ENCODE assay signal across 23 cellular contexts in the genomic region with DNA sequence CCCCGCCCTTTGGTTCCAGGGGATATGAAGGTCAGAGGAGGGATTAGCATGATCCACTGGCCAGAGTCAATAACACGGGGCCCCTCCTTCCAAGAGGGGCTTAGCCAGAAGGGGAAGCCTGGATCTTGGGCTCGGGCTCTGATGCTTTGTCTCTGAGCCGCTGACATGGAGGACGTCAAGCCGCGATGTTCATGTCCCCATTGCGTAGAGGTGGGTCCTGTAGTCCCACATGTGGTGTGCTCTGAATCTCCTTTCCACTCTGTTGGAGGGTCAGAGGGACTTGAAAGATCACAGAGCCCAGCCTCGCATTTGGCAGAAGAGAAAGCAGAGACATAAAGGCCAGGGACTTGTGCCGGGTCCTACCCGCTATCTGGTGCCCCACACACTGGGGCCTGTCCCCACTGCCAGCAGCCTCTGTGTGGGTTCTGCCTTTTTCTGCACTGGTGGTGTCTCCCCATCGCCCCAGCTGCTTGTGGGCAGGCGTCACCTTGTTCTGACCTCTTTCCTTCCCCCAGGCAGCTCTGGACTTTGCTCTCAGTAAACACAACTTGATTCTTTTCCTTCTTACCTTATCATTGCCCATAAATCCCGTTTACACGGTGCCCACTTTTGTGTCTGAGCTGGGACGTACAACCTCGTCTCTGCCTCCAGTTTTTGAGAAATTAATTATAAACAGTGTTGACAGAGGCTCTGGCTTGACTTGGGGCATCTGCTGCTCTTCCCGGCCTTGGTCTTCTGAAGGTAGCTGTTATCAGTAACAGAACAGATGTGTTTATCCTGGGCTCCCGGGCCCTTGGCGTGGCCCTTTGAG. TPM values are rescaled to one million over a fixed set of nuclear protein-coding genes. Genes with fewer than 3 reads are reported as not detected.
A peak's percentile ranks its signal among the peaks of the same experiment; 100 is the strongest.
DNase-seq lines count a peak whose midpoint lies in the region; ATAC-seq, FAIRE-seq and TF ChIP-seq lines count a peak whose summit lies in the region.
"Had no signal": no experiment of that assay in that cellular context is flagged by ENCODE, and none has a peak within 500 bp of the region (broad histone marks: within the 10 kb centered on the region; RNA-seq: fewer than 3 reads in every experiment).

No MANE protein-coding gene starts in this region.

- ATAC-seq in heart right ventricle (no peak), K562 (no peak), mucosa of descending colon (peak; percentile 81)
- no peak for ATAC-seq in activated naive CD8-positive, alpha-beta T cell treated with anti-CD3 and anti-CD28 coated beads, Interleukin-2, amount 50 U/mL, for 24 hours
- ATAC-seq: sciatic nerve; stimulated activated memory B cell treated with anti-CD40 and anti-IgM and Interleukin-4, amounts not matched to agents 10 μg/mL and 1 μg/mL and 100 μg/mL, for 72 hours; T-helper 17 cell had no signal

- TF ChIP-seq CTCF in cardiac muscle cell (IDR thresholded peaks at IDR 0.05; ENCODE audit: low read depth, low read length) (no peak), heart right ventricle (IDR thresholded peaks at IDR 0.05) (no peak), K562 (IDR thresholded peaks at IDR 0.05 in 2 of 3, conservative IDR thresholded peaks at IDR 0.05 in 1 of 3; ENCODE audit: insufficient read depth in 2 of 3, low read depth in 1 of 3, low read length in 3 of 3) (no peak), mucosa of descending colon (IDR thresholded peaks at IDR 0.05) (no peak), uterus (IDR thresholded peaks at IDR 0.05) (no peak)

- H3K4me2 ChIP-seq in K562 (ENCODE audit: insufficient read depth, low read length): no peak overlapping the region

- no peaks in the 10 kb centered on the region for H3K9me1 ChIP-seq in K562 (ENCODE audit: control insufficient read depth, insufficient read depth, low read length)

- H3K27me3 Mint-ChIP-seq in activated naive CD8-positive, alpha-beta T cell treated with anti-CD3 and anti-CD28 coated beads, Interleukin-2, amount 50 U/mL, for 24 hours: no peaks in the 10 kb centered on the region

- DNase-seq in cardiac muscle cell (ENCODE audit: low read depth in 1 of 2, low spot score in 1 of 2) (peak in 1 of 2 donors; percentile 39), heart right ventricle (no peak), K562 (ENCODE audit: extremely low read depth in 1 of 4, low spot score in 3 of 4) (peak in 3 of 4 experiments; percentile 8 to 17 (median 16)), mucosa of descending colon (peak in 2 of 3 donors; percentile 68 to 72), uterus (no peak), activated gamma-delta T cell treated with Interleukin-2 at 50 U/mL for 16 hours (no peak), DMS153 treated with DMSO at 0.1 percent for 48 hours (lab: John Stamatoyannopoulos, UW; ENCODE audit: unreplicated experiment) (no peak)
- no peak for DNase-seq in activated naive CD8-positive, alpha-beta T cell treated with anti-CD3 and anti-CD28 coated beads, Interleukin-2, amount 50 U/mL, for 24 hours
- DNase-seq: ACHN, aorta, cortex of kidney, GOT3, Karpas-422, left cardiac atrium, NCI-H510A, T-helper 17 cell had no signal

- TF ChIP-seq POLR2A in K562 (conservative IDR thresholded peaks at IDR 0.05) (no peak), uterus (IDR thresholded peaks at IDR 0.05) (no peak)

- no peak overlapping the region for H3K9ac ChIP-seq in K562 (ENCODE audit: insufficient read depth in 1 of 2, low read depth in 2 of 2, low read length in 2 of 2)

- no TSS peak for BruUV-seq in K562 (replicated peaks; lab: Mats Ljungman, UMichigan)

- H3K9me3 Mint-ChIP-seq in activated naive CD8-positive, alpha-beta T cell treated with anti-CD3 and anti-CD28 coated beads, Interleukin-2, amount 50 U/mL, for 24 hours: no peaks in the 10 kb centered on the region
- H3K9me3 Mint-ChIP-seq: activated T-helper 1 cell treated with anti-CD3 and anti-CD28 coated beads, Interleukin-12 subunit alpha, Interleukin-12 subunit beta, Interleukin-2, Interleukin-4 antibody, amounts not matched to agents 30 ng/mL and 10 ng/mL and 1 ng/mL, durations not matched to agents 14 hours and 24 hours and 36 hours; nephron; stimulated activated memory B cell treated with anti-CD40 and anti-IgM and Interleukin-4, amounts not matched to agents 10 μg/mL and 1 μg/mL and 100 μg/mL, for 72 hours had no signal

- H3K4me1 Mint-ChIP-seq in activated naive CD8-positive, alpha-beta T cell treated with anti-CD3 and anti-CD28 coated beads, Interleukin-2, amount 50 U/mL, for 24 hours: no peaks in the 10 kb centered on the region
- H3K4me1 Mint-ChIP-seq: stimulated activated memory B cell treated with anti-CD40 and anti-IgM and Interleukin-4, amounts not matched to agents 10 μg/mL and 1 μg/mL and 100 μg/mL, for 72 hours; T-helper 17 cell had no signal

- H3K79me2 ChIP-seq in K562 (ENCODE audit: control insufficient read depth, insufficient read depth, low read length): no peaks in the 10 kb centered on the region

- WGBS in heart right ventricle, 2 donors: 72 to 78% methylated on average over 20 of the region's 20 CpGs
- 4% methylated on average over 15 of the region's 20 CpGs for WGBS in K562 (ENCODE audit: insufficient coverage, low coverage, missing lambda C conversion rate)

- POLR2A ChIA-PET in K562 (lab: Yijun Ruan, JAX): no interaction called here

- H3K36me3 ChIP-seq in cardiac muscle cell (peaks cover 5% of the 10 kb centered on the region), heart right ventricle (peaks cover 0 to 32% (median 0%) of the 10 kb centered on the region in 9 donors), K562 (ENCODE audit: control insufficient read depth, insufficient read depth, low read length) (no peaks in the 10 kb centered on the region), mucosa of descending colon (ENCODE audit: low read depth) (no peaks in the 10 kb centered on the region), uterus (no peaks in the 10 kb centered on the region)
- H3K36me3 ChIP-seq: vagina had no signal

- no peaks in the 10 kb centered on the region for H4K20me1 ChIP-seq in K562 (replicated peaks; ENCODE audit: control insufficient read depth, insufficient read depth, low read length)

- CTCF ChIA-PET in K562 (lab: Yijun Ruan, JAX; ENCODE audit: low intra/inter-chr PET ratio): no interaction called here

- in situ Hi-C loops in K562 (cut with MboI): no loop called here

- H3K27ac Mint-ChIP-seq in activated naive CD8-positive, alpha-beta T cell treated with anti-CD3 and anti-CD28 coated beads, Interleukin-2, amount 50 U/mL, for 24 hours: no peak overlapping the region
- H3K27ac Mint-ChIP-seq: activated T-helper 1 cell treated with anti-CD3 and anti-CD28 coated beads, Interleukin-12 subunit alpha, Interleukin-12 subunit beta, Interleukin-2, Interleukin-4 antibody, amounts not matched to agents 30 ng/mL and 10 ng/mL and 1 ng/mL, durations not matched to agents 14 hours and 24 hours and 36 hours; stimulated activated memory B cell treated with anti-CD40 and anti-IgM and Interleukin-4, amounts not matched to agents 10 μg/mL and 1 μg/mL and 100 μg/mL, for 72 hours; T-helper 17 cell had no signal

- intact Hi-C loops in heart right ventricle (cut with DNase I) (loop anchor here in 3 of 10 donors (10.0 kb wide), 1 partner anchor 104 kb away; no protein-coding TSS in a partner anchor), K562 (cut with micrococcal nuclease) (no loop called here), mucosa of descending colon (cut with DNase I, micrococcal nuclease) (no loop called here), uterus (cut with DNase I; ENCODE audit: low total_unique reads) (no loop called here)

- H3K4me3 ChIP-seq in cardiac muscle cell (no peak overlapping the region), heart right ventricle (no peak overlapping the region), K562 (no peak overlapping the region), mucosa of descending colon (no peak overlapping the region), uterus (no peak overlapping the region)
- H3K4me3 ChIP-seq: esophagus muscularis mucosa, vagina had no signal

- no peak overlapping the region for H3K4me3 Mint-ChIP-seq in activated naive CD8-positive, alpha-beta T cell treated with anti-CD3 and anti-CD28 coated beads, Interleukin-2, amount 50 U/mL, for 24 hours
- H3K4me3 Mint-ChIP-seq: activated T-helper 1 cell treated with anti-CD3 and anti-CD28 coated beads, Interleukin-12 subunit alpha, Interleukin-12 subunit beta, Interleukin-2, Interleukin-4 antibody, amounts not matched to agents 30 ng/mL and 10 ng/mL and 1 ng/mL, durations not matched to agents 14 hours and 24 hours and 36 hours; nephron; stimulated activated memory B cell treated with anti-CD40 and anti-IgM and Interleukin-4, amounts not matched to agents 10 μg/mL and 1 μg/mL and 100 μg/mL, for 72 hours; T-helper 17 cell had no signal

- no peak for TF ChIP-seq EP300 in K562 (IDR thresholded peaks at IDR 0.05; ENCODE audit: low read length)

- H3K27me3 ChIP-seq in cardiac muscle cell: no peaks in the 10 kb centered on the region
- H3K27me3 ChIP-seq in heart right ventricle: no peaks in the 10 kb centered on the region
- peaks cover 2 to 53% of the 10 kb centered on the region in 2 experiments; a peak in 4 of 5 replicates for H3K27me3 ChIP-seq in K562 (ENCODE audit: control insufficient read depth in 2 of 2, insufficient read depth in 2 of 2, low read length in 2 of 2)
- H3K27me3 ChIP-seq in uterus: no peaks in the 10 kb centered on the region
- H3K27me3 ChIP-seq: esophagus muscularis mucosa, vagina had no signal

- H3K36me3 Mint-ChIP-seq in activated naive CD8-positive, alpha-beta T cell treated with anti-CD3 and anti-CD28 coated beads, Interleukin-2, amount 50 U/mL, for 24 hours (ENCODE audit: low read depth): no peaks in the 10 kb centered on the region
- H3K36me3 Mint-ChIP-seq: stimulated activated memory B cell treated with anti-CD40 and anti-IgM and Interleukin-4, amounts not matched to agents 10 μg/mL and 1 μg/mL and 100 μg/mL, for 72 hours had no signal

- no peak overlapping the region for H2AFZ ChIP-seq in K562 (ENCODE audit: low read depth, low read length)

- peak overlapping the region; percentile 100 for H3K27ac ChIP-seq in cardiac muscle cell
- H3K27ac ChIP-seq in heart right ventricle: no peak overlapping the region
- no peak overlapping the region for H3K27ac ChIP-seq in K562 (ENCODE audit: extremely low read depth, low read depth, low read length)
- H3K27ac ChIP-seq in uterus: peak overlapping the region; percentile 67 to 70
- H3K27ac ChIP-seq: vagina had no signal

- H3K4me1 ChIP-seq in cardiac muscle cell (ENCODE audit: low read depth) (peaks cover 79% of the 10 kb centered on the region), heart right ventricle (peaks cover 5 to 44% (median 21%) of the 10 kb centered on the region in 9 donors), K562 (replicated peaks in 1 of 2; ENCODE audit: control insufficient read depth in 2 of 2, insufficient read depth in 2 of 2, low read length in 2 of 2) (peaks cover 0 to 3% of the 10 kb centered on the region in 2 experiments; a peak in 2 of 5 replicates), mucosa of descending colon (ENCODE audit: low read depth) (peaks cover 36% of the 10 kb centered on the region), uterus (peaks cover 0 to 5% of the 10 kb centered on the region in 2 donors)

- H3K9me3 ChIP-seq in cardiac muscle cell (ENCODE audit: low read depth): no peaks in the 10 kb centered on the region
- no peaks in the 10 kb centered on the region for H3K9me3 ChIP-seq in heart right ventricle
- no peaks in the 10 kb centered on the region for H3K9me3 ChIP-seq in K562 (replicated peaks; ENCODE audit: control insufficient read depth, insufficient read depth, low read depth, low read length)
- no peaks in the 10 kb centered on the region for H3K9me3 ChIP-seq in mucosa of descending colon
- no peaks in the 10 kb centered on the region for H3K9me3 ChIP-seq in uterus
- H3K9me3 ChIP-seq: esophagus muscularis mucosa, vagina had no signal

- no peak for FAIRE-seq in K562 (lab: Jason Lieb, UNC)
- FAIRE-seq: RCC 7860 had no signal

- no peak for TF ChIP-seq RAD21 in K562 (CRISPR knock-in tag; conservative IDR thresholded peaks at IDR 0.05 in 1 of 2, IDR thresholded peaks at IDR 0.05 in 1 of 2)

RNA-seq across cellular contexts. Expression of a gene that starts 48.8 kb away (rescaled TPM):
- 55.0 and 71.3 TPM in 2 replicates for total RNA-seq in cardiac muscle cell
- polyA plus RNA-seq in cardiac muscle cell: 35.8 and 48.5 TPM in 2 replicates
- 10 to 100 TPM in 6 of 10 donors, 1 to 10 TPM in 4; 6.3 to 14.2 (median 10.8) TPM for total RNA-seq in heart right ventricle
- 10 to 100 TPM in 1 of 2 donors, 1 to 10 TPM in 1; 8.7 to 15.3 TPM for polyA plus RNA-seq in heart right ventricle
- total RNA-seq in K562 (2011; cell fraction: chromatin; rRNA removed; ENCODE audit: low replicate concordance): 0.39 and 0.65 TPM in 2 replicates
- 0.13 and 0.17 TPM in 2 replicates for total RNA-seq in K562 (2011; cell fraction: nucleolus; rRNA removed)
- 0.15 and 0.37 TPM in 2 replicates for total RNA-seq in K562 (2011; cell fraction: nucleoplasm; rRNA removed)
- total RNA-seq in K562 (2014; rRNA removed): not detected in 2 replicates
- not detected in 2 replicates for total RNA-seq in K562 (2014; rRNA removed; fragmentation: Illumina TruSeq; extraction: Trizol)
- total RNA-seq in K562 (2015; rRNA removed; fragmentation: Illumina TruSeq; extraction: Trizol): not detected in 2 replicates
- 0.22 and 0.27 TPM in 2 replicates for total RNA-seq in K562 (2021)
- polyA plus RNA-seq in K562 (2011; rRNA removed): 0.28 TPM in 1 of 2 replicates, not detected in the other
- polyA plus RNA-seq in K562 (2011; cell fraction: cytosol; rRNA removed): 0.01 and 0.30 TPM in 2 replicates
- polyA plus RNA-seq in K562 (2011; cell fraction: nucleus; rRNA removed): 0.11 and 0.24 TPM in 2 replicates
- polyA plus RNA-seq in K562 (2012): 0.01 TPM in 1 of 2 replicates, not detected in the other
- polyA plus RNA-seq in K562 (2014; fragmentation: Illumina TruSeq; extraction: Trizol): not detected in 2 replicates
- not detected for polyA plus RNA-seq in K562 (2014; fragmentation: Nextera tagmentation; extraction: Ambion mirVana)
- 0.03 TPM in 1 of 2 replicates, not detected in the other for polyA plus RNA-seq in K562 (2014; rRNA removed)
- polyA minus RNA-seq in K562 (2011; rRNA and poly(A)+ RNA removed): 0.06 and 0.18 TPM in 2 replicates
- 0.29 and 0.64 TPM in 2 replicates for polyA minus RNA-seq in K562 (2011; cell fraction: cytosol; rRNA and poly(A)+ RNA removed)
- polyA minus RNA-seq in K562 (2011; cell fraction: nucleus; rRNA and poly(A)+ RNA removed): 0.11 and 0.13 TPM in 2 replicates
- total RNA-seq in mucosa of descending colon: 10 to 100 TPM; 18.0 to 30.4 (median 29.6) TPM
- total RNA-seq in uterus: 10 to 100 TPM; 13.5 to 28.4 (median 20.1) TPM

Comparison
In these comparisons a context has a peak if more than half of its experiments do, and no peak if none do; other contexts are left out.
1. H3K27ac ChIP-seq: peak in cardiac muscle cell (single experiment) and uterus (2 of 2); none in heart right ventricle (0 of 10) and K562 (single experiment).
2. DNase-seq: peak in K562 (3 of 4) and mucosa of descending colon (2 of 3); none in heart right ventricle (0 of 2), uterus (0 of 2), activated gamma-delta T cell treated with Interleukin-2 at 50 U/mL for 16 hours (single experiment), DMS153 treated with DMSO at 0.1 percent for 48 hours (single experiment) and activated naive CD8-positive, alpha-beta T cell treated with anti-CD3 and anti-CD28 coated beads, Interleukin-2, amount 50 U/mL, for 24 hours (single experiment).
3. RNA of a gene that starts 48.8 kb away (total RNA-seq): 55.0 to 71.3 TPM in cardiac muscle cell, 18.0 to 30.4 TPM in mucosa of descending colon, 13.5 to 28.4 TPM in uterus and 6.3 to 14.2 TPM in heart right ventricle; 0.13 to 0.65 TPM in K562; every median in the first group is over 4 times any median in the second.